21 cellular contexts compared by ENCODE assay signal in genomic region chr18:240175-240574, GRCh38. TPM values are rescaled to one million over a fixed set of nuclear protein-coding genes. Genes with fewer than 3 reads are reported as not detected.
DNase-seq lines count a peak whose midpoint lies in the region; ATAC-seq, FAIRE-seq and TF ChIP-seq lines count a peak whose summit lies in the region.
"Had no signal": no experiment of that assay in that cellular context is flagged by ENCODE, and none has a peak within 500 bp of the region (broad histone marks: within the 10 kb centered on the region; RNA-seq: fewer than 3 reads in every experiment).

No MANE protein-coding gene starts in this region.

- H3K27ac ChIP-seq in mammary epithelial cell (ENCODE audit: insufficient read depth, low read depth, low read length): no peak overlapping the region
- no peak overlapping the region for H3K27ac ChIP-seq in prostate gland
- H3K27ac ChIP-seq: BLaER1 had no signal

- no peak for FAIRE-seq in HTR-8/SVneo (lab: Jason Lieb, UNC)
- FAIRE-seq: G401.6 had no signal

- POLR2A ChIA-PET in MCF 10A (lab: Yijun Ruan, JAX): no interaction called here

- no peak overlapping the region for H3K4me2 ChIP-seq in mammary epithelial cell (ENCODE audit: insufficient read depth, low read depth, low read length)
- H3K4me2 ChIP-seq: BLaER1, GM23338 had no signal

- no peak overlapping the region for H2AFZ ChIP-seq in mammary epithelial cell (ENCODE audit: low read depth, low read length)
- H2AFZ ChIP-seq: GM23338 had no signal

- CTCF ChIA-PET in mammary epithelial cell (lab: Charles Lee; ENCODE audit: low non-redundant PET): no interaction called here
- CTCF ChIA-PET in MCF 10A (lab: Yijun Ruan, JAX): interaction anchor here (0.6 kb wide), 1 partner anchor 376 kb away, joined by 3 read pairs; no protein-coding TSS in a partner anchor

- 100% methylated on average over 1 of the region's 1 CpG for WGBS in mammary epithelial cell (ENCODE audit: low coverage, missing lambda C conversion rate)
- 100% methylated on average over 1 of the region's 1 CpG for WGBS in prostate gland

- H3K4me1 Mint-ChIP-seq in MCF 10A (ENCODE audit: insufficient read depth, unreplicated experiment): no peaks in the 10 kb centered on the region
- H3K4me1 Mint-ChIP-seq: GM23338 had no signal

- TF ChIP-seq CTCF in mammary epithelial cell (conservative IDR thresholded peaks at IDR 0.05 in 1 of 2, IDR thresholded peaks at IDR 0.05 in 1 of 2; ENCODE audit: extremely low read depth in 1 of 2, insufficient read depth in 1 of 2, low read depth in 1 of 2, low read length in 2 of 2) (no peak), MCF 10A (IDR thresholded peaks at IDR 0.05; ENCODE audit: unreplicated experiment) (no peak), fibroblast of pulmonary artery (IDR thresholded peaks at IDR 0.05; ENCODE audit: low read length, missing control alignments) (no peak), prostate gland (IDR thresholded peaks at IDR 0.05) (no peak)

- H3K9ac ChIP-seq in mammary epithelial cell (ENCODE audit: insufficient read depth, low read length): peak overlapping the region; percentile 23
- H3K9ac ChIP-seq: BLaER1 had no signal

- BruUV-seq in mammary epithelial cell (replicated peaks; lab: Mats Ljungman, UMichigan) (no TSS peak), MCF 10A (replicated peaks; lab: Mats Ljungman, UMichigan) (no TSS peak)

- no peaks in the 10 kb centered on the region for H3K79me2 ChIP-seq in mammary epithelial cell (ENCODE audit: insufficient read depth, low read length)

- H4K20me1 ChIP-seq in mammary epithelial cell (ENCODE audit: insufficient read depth, low read length): no peaks in the 10 kb centered on the region
- H4K20me1 ChIP-seq: BLaER1 had no signal

- H3K9me3 ChIP-seq in mammary epithelial cell (replicated peaks; ENCODE audit: insufficient read depth, low read length) (no peaks in the 10 kb centered on the region), prostate gland (no peaks in the 10 kb centered on the region)
- H3K9me3 ChIP-seq: BLaER1 had no signal

- no peak for TF ChIP-seq POLR2A in prostate gland (IDR thresholded peaks at IDR 0.05)

- no peak overlapping the region for H3K4me3 ChIP-seq in mammary epithelial cell (replicated peaks in 1 of 3; ENCODE audit: insufficient read depth in 1 of 3, low read depth in 2 of 3, low read length in 3 of 3)
- no peak overlapping the region for H3K4me3 ChIP-seq in fibroblast of pulmonary artery (replicated peaks; ENCODE audit: low read depth, low read length)
- no peak overlapping the region for H3K4me3 ChIP-seq in prostate gland
- H3K4me3 ChIP-seq: BLaER1, GM23338 had no signal

- no peaks in the 10 kb centered on the region for H3K9me3 Mint-ChIP-seq in MCF 10A (ENCODE audit: unreplicated experiment)
- H3K9me3 Mint-ChIP-seq: CD8-positive, alpha-beta memory T cell had no signal

- H3K27ac Mint-ChIP-seq in MCF 10A (ENCODE audit: low read depth, unreplicated experiment): no peak overlapping the region
- H3K27ac Mint-ChIP-seq: CD8-positive, alpha-beta memory T cell; GM23338 had no signal

- in situ Hi-C loops in mammary epithelial cell (cut with MboI; ENCODE audit: low sequenced_read_pairs in 2 of 2): no loop called here

- DNase-seq in mammary epithelial cell (no peak), MCF 10A (ENCODE audit: unreplicated experiment) (no peak), fibroblast of pulmonary artery (ENCODE audit: low read depth) (peak; percentile 6), hepatic stellate cell (ENCODE audit: low spot score) (peak; percentile 12), activated gamma-delta T cell (lab: John Stamatoyannopoulos, UW) (no peak), HTR-8/SVneo (ENCODE audit: insufficient read length, low spot score) (no peak), prostate gland (ENCODE audit: low spot score) (no peak)
- DNase-seq: CD8-positive, alpha-beta memory T cell; DMS79 treated with DMSO at 0.1 percent for 48 hours; KG1; NCI-H1092; NCI-H146; NCI-H2081; NCI-H510A; NCI-H774; SHP77 had no signal

- no peak for ATAC-seq in HG03039 (IDR thresholded peaks at IDR 0.05; ENCODE audit: unreplicated experiment)
- ATAC-seq: GM23338, Panc1 had no signal

- peaks cover 29% of the 10 kb centered on the region for H3K36me3 Mint-ChIP-seq in MCF 10A (ENCODE audit: insufficient read depth, unreplicated experiment)

- H3K4me1 ChIP-seq in mammary epithelial cell (ENCODE audit: insufficient read depth, low read length) (no peaks in the 10 kb centered on the region), prostate gland (replicated peaks) (no peaks in the 10 kb centered on the region)
- H3K4me1 ChIP-seq: BLaER1 had no signal

- H3K27me3 ChIP-seq in mammary epithelial cell (ENCODE audit: insufficient read depth, low read length): no peaks in the 10 kb centered on the region
- no peaks in the 10 kb centered on the region for H3K27me3 ChIP-seq in prostate gland (replicated peaks; ENCODE audit: insufficient read depth)
- H3K27me3 ChIP-seq: BLaER1 had no signal

- intact Hi-C loops in mammary epithelial cell (cut with micrococcal nuclease) (no loop called here), MCF 10A (cut with micrococcal nuclease) (no loop called here), prostate gland (cut with DNase I) (no loop called here)

- dilution Hi-C loops in mammary epithelial cell (cut with HindIII; ENCODE audit: low sequenced_read_pairs): loop anchor here (5.0 kb wide), 1 partner anchor 33 kb away; no protein-coding TSS in a partner anchor

- no peaks in the 10 kb centered on the region for H3K27me3 Mint-ChIP-seq in MCF 10A (ENCODE audit: insufficient read depth, unreplicated experiment)
- H3K27me3 Mint-ChIP-seq: CD8-positive, alpha-beta memory T cell had no signal

- H3K36me3 ChIP-seq in mammary epithelial cell (ENCODE audit: insufficient read depth, low read length) (peaks cover 10% of the 10 kb centered on the region), prostate gland (peaks cover 0 to 7% of the 10 kb centered on the region in 2 donors)

- H3K4me3 Mint-ChIP-seq in MCF 10A (ENCODE audit: unreplicated experiment): no peak overlapping the region
- H3K4me3 Mint-ChIP-seq: CD8-positive, alpha-beta memory T cell; GM23338 had no signal

RNA-seq across cellular contexts. Expression of gene THOC1, which starts 27.7 kb away (rescaled TPM):
- 10 to 100 TPM; 30.2 to 33.2 TPM for total RNA-seq in mammary epithelial cell
- polyA plus RNA-seq in mammary epithelial cell: 9.9 TPM
- 9.8 TPM for polyA minus RNA-seq in mammary epithelial cell
- 40.9 and 44.6 TPM in 2 replicates for total RNA-seq in MCF 10A (2022)
- 10 to 100 TPM; 29.0 to 35.8 TPM for total RNA-seq in prostate gland

Comparison
In these comparisons a context has a peak if more than half of its experiments do, and no peak if none do; other contexts are left out.
1. DNase-seq: peak in fibroblast of pulmonary artery (single experiment) and hepatic stellate cell (single experiment); none in mammary epithelial cell (single experiment), MCF 10A (single experiment), activated gamma-delta T cell (single experiment), HTR-8/SVneo (single experiment) and prostate gland (single experiment).